ENCODE assay signal across 8 cellular contexts in genomic region chr5:55344392-55344992, GRCh38. TPM values are rescaled to one million over a fixed set of nuclear protein-coding genes. Genes with fewer than 3 reads are reported as not detected.
A peak's percentile ranks its signal among the peaks of the same experiment; 100 is the strongest.
DNase-seq lines count a peak whose midpoint lies in the region; ATAC-seq and TF ChIP-seq lines count a peak whose summit lies in the region.

No MANE protein-coding gene starts in this region.

- H3K4me1 Mint-ChIP-seq in endothelial cell (ENCODE audit: unreplicated experiment): no peaks in the 10 kb centered on the region
- H3K4me1 Mint-ChIP-seq in naive thymus-derived CD4-positive, alpha-beta T cell: peaks cover 2 to 11% (median 3%) of the 10 kb centered on the region in 7 donors

- H3K4me3 ChIP-seq in naive thymus-derived CD4-positive, alpha-beta T cell (ENCODE audit: low read length): no peak overlapping the region

- H3K9me3 ChIP-seq in naive thymus-derived CD4-positive, alpha-beta T cell (ENCODE audit: control insufficient read depth in 2 of 3, low read length in 3 of 3): no peaks in the 10 kb centered on the region

- intact Hi-C loops in naive thymus-derived CD4-positive, alpha-beta T cell (cut with micrococcal nuclease): loop anchor here (1.0 to 10.0 kb wide), 4 partner anchors 172 to 860 kb away; no protein-coding TSS in a partner anchor

- POLR2A ChIA-PET in naive thymus-derived CD4-positive, alpha-beta T cell (lab: Charles Lee): no interaction called here

- no peaks in the 10 kb centered on the region for H3K27me3 Mint-ChIP-seq in endothelial cell (ENCODE audit: unreplicated experiment)
- H3K27me3 Mint-ChIP-seq in naive thymus-derived CD4-positive, alpha-beta T cell: no peaks in the 10 kb centered on the region

- ATAC-seq in naive thymus-derived CD4-positive, alpha-beta T cell: peak; percentile 79
- ATAC-seq in HG02981 (IDR thresholded peaks at IDR 0.05; ENCODE audit: unreplicated experiment): no peak

- H3K9me3 Mint-ChIP-seq in endothelial cell (ENCODE audit: unreplicated experiment): no peaks in the 10 kb centered on the region
- H3K9me3 Mint-ChIP-seq in naive thymus-derived CD4-positive, alpha-beta T cell: no peaks in the 10 kb centered on the region

- H3K4me3 Mint-ChIP-seq in endothelial cell (ENCODE audit: unreplicated experiment): no peak overlapping the region
- H3K4me3 Mint-ChIP-seq in naive thymus-derived CD4-positive, alpha-beta T cell: no peak overlapping the region

- DNase-seq in NCI-H82 (lab: John Stamatoyannopoulos, UW) (peak; percentile 35), NCI-H82 treated with DMSO at 0.1 percent for 48 hours (lab: John Stamatoyannopoulos, UW; ENCODE audit: unreplicated experiment) (no peak), NCI-H345 treated with DMSO at 0.1 percent for 48 hours (lab: John Stamatoyannopoulos, UW; ENCODE audit: unreplicated experiment) (peak; percentile 3), endothelial cell (ENCODE audit: low spot score) (peak; percentile 69)
- peak; percentile 10 for DNase-seq in activated CD8-positive, alpha-beta memory T cell treated with anti-CD3 and anti-CD28 coated beads, Interleukin-2, amount 50 U/mL, for 1 hour (ENCODE audit: extremely low read depth)
- peak; percentile 18 to 60 (median 47) for DNase-seq in naive thymus-derived CD4-positive, alpha-beta T cell
- peak; percentile 38 for DNase-seq in stimulated activated naive CD4-positive, alpha-beta T cell treated with Interleukin-2 at 50 U/mL for 16 hours (lab: John Stamatoyannopoulos, UW)

- H3K27ac ChIP-seq in naive thymus-derived CD4-positive, alpha-beta T cell (ENCODE audit: low read depth, low read length): no peak overlapping the region

- H3K36me3 Mint-ChIP-seq in endothelial cell (ENCODE audit: low read depth, unreplicated experiment): peaks cover 9% of the 10 kb centered on the region
- peaks cover 12 to 50% (median 21%) of the 10 kb centered on the region in 5 donors for H3K36me3 Mint-ChIP-seq in naive thymus-derived CD4-positive, alpha-beta T cell

- H3K36me3 ChIP-seq in naive thymus-derived CD4-positive, alpha-beta T cell (ENCODE audit: control insufficient read depth in 2 of 3, insufficient read depth in 3 of 3, low read length in 3 of 3): peaks cover 17 to 65% (median 20%) of the 10 kb centered on the region in 3 experiments

- TF ChIP-seq CTCF in endothelial cell (IDR thresholded peaks at IDR 0.05; ENCODE audit: unreplicated experiment): peak; percentile 93

- H3K27ac Mint-ChIP-seq in endothelial cell (ENCODE audit: unreplicated experiment): no peak overlapping the region
- no peak overlapping the region for H3K27ac Mint-ChIP-seq in naive thymus-derived CD4-positive, alpha-beta T cell

- H3K27me3 ChIP-seq in naive thymus-derived CD4-positive, alpha-beta T cell (ENCODE audit: control insufficient read depth in 2 of 2, insufficient read depth in 2 of 2, low read length in 2 of 2): no peaks in the 10 kb centered on the region

- CTCF ChIA-PET in naive thymus-derived CD4-positive, alpha-beta T cell (lab: Charles Lee): interaction anchor here (1.1 kb wide), 1 partner anchor 348 kb away, joined by 3 read pairs; no protein-coding TSS in a partner anchor

- H3K4me1 ChIP-seq in naive thymus-derived CD4-positive, alpha-beta T cell (ENCODE audit: control insufficient read depth in 2 of 2, insufficient read depth in 2 of 2, low read length in 2 of 2): no peaks in the 10 kb centered on the region

RNA-seq across cellular contexts. Expression of gene MTREX, which starts 36.7 kb away (rescaled TPM):
- 54.4 TPM for total RNA-seq in endothelial cell (ENCODE audit: unreplicated experiment)
- total RNA-seq in naive thymus-derived CD4-positive, alpha-beta T cell: 10 to 100 TPM; 64.0 to 83.7 (median 66.3) TPM
- polyA plus RNA-seq in naive thymus-derived CD4-positive, alpha-beta T cell: 10 to 100 TPM; 29.6 to 35.7 TPM

RNA-seq across cellular contexts. Expression of gene DHX29, which starts 37.0 kb away (rescaled TPM):
- 21.1 TPM for total RNA-seq in endothelial cell (ENCODE audit: unreplicated experiment)
- total RNA-seq in naive thymus-derived CD4-positive, alpha-beta T cell: 10 to 100 TPM; 12.5 to 19.2 (median 15.9) TPM
- polyA plus RNA-seq in naive thymus-derived CD4-positive, alpha-beta T cell: 1 to 10 TPM; 5.8 to 9.5 TPM
